1 cellular context compared by ENCODE assay signal in the genomic region with DNA sequence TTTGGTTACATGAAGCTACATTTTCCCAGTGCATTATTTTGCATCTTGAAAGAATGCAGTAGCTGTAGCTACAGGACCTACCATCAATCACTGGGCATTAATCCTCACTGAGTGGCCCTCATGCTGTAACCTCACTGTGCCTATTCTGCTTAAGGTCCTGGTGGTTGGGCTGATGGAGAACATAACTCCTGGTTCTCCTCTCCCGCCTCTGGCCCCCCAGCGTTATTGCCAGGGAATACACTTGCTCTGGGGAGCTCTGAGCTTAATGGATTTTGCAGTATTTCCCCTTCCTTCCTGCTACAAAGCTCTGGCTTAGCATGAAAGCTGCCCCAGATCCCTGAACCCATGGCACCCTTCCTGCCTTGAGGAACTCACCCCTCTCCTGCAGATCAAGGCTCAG.
TF ChIP-seq lines count a peak whose summit lies in the region.

No MANE protein-coding gene starts in this region.

TF ChIP-seq in K562, 482 proteins besides CTCF, POLR2A, EP300 and RAD21:
- TF ChIP-seq, protein P1, sequence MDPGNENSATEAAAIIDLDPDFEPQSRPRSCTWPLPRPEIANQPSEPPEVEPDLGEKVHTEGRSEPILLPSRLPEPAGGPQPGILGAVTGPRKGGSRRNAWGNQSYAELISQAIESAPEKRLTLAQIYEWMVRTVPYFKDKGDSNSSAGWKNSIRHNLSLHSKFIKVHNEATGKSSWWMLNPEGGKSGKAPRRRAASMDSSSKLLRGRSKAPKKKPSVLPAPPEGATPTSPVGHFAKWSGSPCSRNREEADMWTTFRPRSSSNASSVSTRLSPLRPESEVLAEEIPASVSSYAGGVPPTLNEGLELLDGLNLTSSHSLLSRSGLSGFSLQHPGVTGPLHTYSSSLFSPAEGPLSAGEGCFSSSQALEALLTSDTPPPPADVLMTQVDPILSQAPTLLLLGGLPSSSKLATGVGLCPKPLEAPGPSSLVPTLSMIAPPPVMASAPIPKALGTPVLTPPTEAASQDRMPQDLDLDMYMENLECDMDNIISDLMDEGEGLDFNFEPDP (CRISPR knock-in tag; IDR thresholded peaks at IDR 0.05), result no peak
- TF ChIP-seq, protein P2, sequence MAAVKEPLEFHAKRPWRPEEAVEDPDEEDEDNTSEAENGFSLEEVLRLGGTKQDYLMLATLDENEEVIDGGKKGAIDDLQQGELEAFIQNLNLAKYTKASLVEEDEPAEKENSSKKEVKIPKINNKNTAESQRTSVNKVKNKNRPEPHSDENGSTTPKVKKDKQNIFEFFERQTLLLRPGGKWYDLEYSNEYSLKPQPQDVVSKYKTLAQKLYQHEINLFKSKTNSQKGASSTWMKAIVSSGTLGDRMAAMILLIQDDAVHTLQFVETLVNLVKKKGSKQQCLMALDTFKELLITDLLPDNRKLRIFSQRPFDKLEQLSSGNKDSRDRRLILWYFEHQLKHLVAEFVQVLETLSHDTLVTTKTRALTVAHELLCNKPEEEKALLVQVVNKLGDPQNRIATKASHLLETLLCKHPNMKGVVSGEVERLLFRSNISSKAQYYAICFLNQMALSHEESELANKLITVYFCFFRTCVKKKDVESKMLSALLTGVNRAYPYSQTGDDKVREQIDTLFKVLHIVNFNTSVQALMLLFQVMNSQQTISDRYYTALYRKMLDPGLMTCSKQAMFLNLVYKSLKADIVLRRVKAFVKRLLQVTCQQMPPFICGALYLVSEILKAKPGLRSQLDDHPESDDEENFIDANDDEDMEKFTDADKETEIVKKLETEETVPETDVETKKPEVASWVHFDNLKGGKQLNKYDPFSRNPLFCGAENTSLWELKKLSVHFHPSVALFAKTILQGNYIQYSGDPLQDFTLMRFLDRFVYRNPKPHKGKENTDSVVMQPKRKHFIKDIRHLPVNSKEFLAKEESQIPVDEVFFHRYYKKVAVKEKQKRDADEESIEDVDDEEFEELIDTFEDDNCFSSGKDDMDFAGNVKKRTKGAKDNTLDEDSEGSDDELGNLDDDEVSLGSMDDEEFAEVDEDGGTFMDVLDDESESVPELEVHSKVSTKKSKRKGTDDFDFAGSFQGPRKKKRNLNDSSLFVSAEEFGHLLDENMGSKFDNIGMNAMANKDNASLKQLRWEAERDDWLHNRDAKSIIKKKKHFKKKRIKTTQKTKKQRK (IDR thresholded peaks at IDR 0.05; ENCODE audit: borderline replicate concordance, low read depth, low read length), result no peak
- TF ChIP-seq, protein P3, sequence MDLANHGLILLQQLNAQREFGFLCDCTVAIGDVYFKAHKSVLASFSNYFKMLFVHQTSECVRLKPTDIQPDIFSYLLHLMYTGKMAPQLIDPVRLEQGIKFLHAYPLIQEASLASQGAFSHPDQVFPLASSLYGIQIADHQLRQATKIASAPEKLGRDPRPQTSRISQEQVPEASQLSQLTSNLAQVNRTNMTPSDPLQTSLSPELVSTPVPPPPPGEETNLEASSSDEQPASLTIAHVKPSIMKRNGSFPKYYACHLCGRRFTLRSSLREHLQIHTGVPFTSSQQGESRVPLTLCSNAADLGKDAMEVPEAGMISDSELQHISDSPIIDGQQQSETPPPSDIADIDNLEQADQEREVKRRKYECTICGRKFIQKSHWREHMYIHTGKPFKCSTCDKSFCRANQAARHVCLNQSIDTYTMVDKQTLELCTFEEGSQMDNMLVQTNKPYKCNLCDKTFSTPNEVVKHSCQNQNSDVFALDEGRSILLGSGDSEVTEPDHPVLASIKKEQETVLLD (IDR thresholded peaks at IDR 0.05), result no peak
- TF ChIP-seq ZNF695 (CRISPR knock-in tag; IDR thresholded peaks at IDR 0.05) (no peak), BRD9 (IDR thresholded peaks at IDR 0.05; ENCODE audit: low read depth, partially characterized antibody) (no peak), MYNN (IDR thresholded peaks at IDR 0.05) (no peak), MYNN (CRISPR knock-in tag; IDR thresholded peaks at IDR 0.05) (no peak), HNRNPLL (IDR thresholded peaks at IDR 0.05; ENCODE audit: low read depth, low read length, poor library complexity, severe bottlenecking) (no peak)
- TF ChIP-seq, protein P4, sequence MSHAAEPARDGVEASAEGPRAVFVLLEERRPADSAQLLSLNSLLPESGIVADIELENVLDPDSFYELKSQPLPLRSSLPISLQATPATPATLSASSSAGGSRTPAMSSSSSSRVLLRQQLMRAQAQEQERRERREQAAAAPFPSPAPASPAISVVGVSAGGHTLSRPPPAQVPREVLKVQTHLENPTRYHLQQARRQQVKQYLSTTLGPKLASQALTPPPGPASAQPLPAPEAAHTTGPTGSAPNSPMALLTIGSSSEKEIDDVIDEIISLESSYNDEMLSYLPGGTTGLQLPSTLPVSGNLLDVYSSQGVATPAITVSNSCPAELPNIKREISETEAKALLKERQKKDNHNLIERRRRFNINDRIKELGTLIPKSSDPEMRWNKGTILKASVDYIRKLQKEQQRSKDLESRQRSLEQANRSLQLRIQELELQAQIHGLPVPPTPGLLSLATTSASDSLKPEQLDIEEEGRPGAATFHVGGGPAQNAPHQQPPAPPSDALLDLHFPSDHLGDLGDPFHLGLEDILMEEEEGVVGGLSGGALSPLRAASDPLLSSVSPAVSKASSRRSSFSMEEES (CRISPR knock-in tag; IDR thresholded peaks at IDR 0.05), result no peak
- TF ChIP-seq, protein P5, sequence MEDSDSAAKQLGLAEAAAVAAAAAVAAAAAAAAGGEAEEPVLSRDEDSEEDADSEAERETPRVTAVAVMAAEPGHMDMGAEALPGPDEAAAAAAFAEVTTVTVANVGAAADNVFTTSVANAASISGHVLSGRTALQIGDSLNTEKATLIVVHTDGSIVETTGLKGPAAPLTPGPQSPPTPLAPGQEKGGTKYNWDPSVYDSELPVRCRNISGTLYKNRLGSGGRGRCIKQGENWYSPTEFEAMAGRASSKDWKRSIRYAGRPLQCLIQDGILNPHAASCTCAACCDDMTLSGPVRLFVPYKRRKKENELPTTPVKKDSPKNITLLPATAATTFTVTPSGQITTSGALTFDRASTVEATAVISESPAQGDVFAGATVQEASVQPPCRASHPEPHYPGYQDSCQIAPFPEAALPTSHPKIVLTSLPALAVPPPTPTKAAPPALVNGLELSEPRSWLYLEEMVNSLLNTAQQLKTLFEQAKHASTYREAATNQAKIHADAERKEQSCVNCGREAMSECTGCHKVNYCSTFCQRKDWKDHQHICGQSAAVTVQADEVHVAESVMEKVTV (CRISPR knock-in tag; IDR thresholded peaks at IDR 0.05), result no peak
- TF ChIP-seq, protein P6, sequence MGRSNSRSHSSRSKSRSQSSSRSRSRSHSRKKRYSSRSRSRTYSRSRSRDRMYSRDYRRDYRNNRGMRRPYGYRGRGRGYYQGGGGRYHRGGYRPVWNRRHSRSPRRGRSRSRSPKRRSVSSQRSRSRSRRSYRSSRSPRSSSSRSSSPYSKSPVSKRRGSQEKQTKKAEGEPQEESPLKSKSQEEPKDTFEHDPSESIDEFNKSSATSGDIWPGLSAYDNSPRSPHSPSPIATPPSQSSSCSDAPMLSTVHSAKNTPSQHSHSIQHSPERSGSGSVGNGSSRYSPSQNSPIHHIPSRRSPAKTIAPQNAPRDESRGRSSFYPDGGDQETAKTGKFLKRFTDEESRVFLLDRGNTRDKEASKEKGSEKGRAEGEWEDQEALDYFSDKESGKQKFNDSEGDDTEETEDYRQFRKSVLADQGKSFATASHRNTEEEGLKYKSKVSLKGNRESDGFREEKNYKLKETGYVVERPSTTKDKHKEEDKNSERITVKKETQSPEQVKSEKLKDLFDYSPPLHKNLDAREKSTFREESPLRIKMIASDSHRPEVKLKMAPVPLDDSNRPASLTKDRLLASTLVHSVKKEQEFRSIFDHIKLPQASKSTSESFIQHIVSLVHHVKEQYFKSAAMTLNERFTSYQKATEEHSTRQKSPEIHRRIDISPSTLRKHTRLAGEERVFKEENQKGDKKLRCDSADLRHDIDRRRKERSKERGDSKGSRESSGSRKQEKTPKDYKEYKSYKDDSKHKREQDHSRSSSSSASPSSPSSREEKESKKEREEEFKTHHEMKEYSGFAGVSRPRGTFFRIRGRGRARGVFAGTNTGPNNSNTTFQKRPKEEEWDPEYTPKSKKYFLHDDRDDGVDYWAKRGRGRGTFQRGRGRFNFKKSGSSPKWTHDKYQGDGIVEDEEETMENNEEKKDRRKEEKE (IDR thresholded peaks at IDR 0.05; ENCODE audit: borderline replicate concordance in 1 of 2, control insufficient read depth in 1 of 2, low read depth in 2 of 2, low read length in 1 of 2), result no peak
